ENCODE assay signal across 25 cellular contexts in genomic region chr4:104906274-104906673, GRCh38.
A peak's percentile ranks its signal among the peaks of the same experiment; 100 is the strongest.
DNase-seq lines count a peak whose midpoint lies in the region; TF ChIP-seq lines count a peak whose summit lies in the region.
"Had no signal": no experiment of that assay in that cellular context is flagged by ENCODE, and none has a peak within 500 bp of the region (broad histone marks: within the 10 kb centered on the region; RNA-seq: fewer than 3 reads in every experiment).

No MANE protein-coding gene starts in this region.

- H3K9me2 ChIP-seq in neural cell (ENCODE audit: insufficient read depth, low read length): no peaks in the 10 kb centered on the region

- no peak for TF ChIP-seq CTCF in neural cell (IDR thresholded peaks at IDR 0.05; ENCODE audit: poor library complexity, severe bottlenecking)
- TF ChIP-seq CTCF in WERI-Rb-1 (IDR thresholded peaks at IDR 0.05; ENCODE audit: low read depth, low read length): no peak

- H2AFZ ChIP-seq in neural cell (ENCODE audit: low read depth, low read length): no peak overlapping the region

- H3K4me3 ChIP-seq in neural cell (ENCODE audit: low read length): no peak overlapping the region
- no peak overlapping the region for H3K4me3 ChIP-seq in WERI-Rb-1 (ENCODE audit: low read depth, low read length)
- H3K4me3 ChIP-seq: stomach, transverse colon had no signal

- H3F3A ChIP-seq in neural cell (ENCODE audit: insufficient read depth, low read length, poor library complexity, severe bottlenecking): no peaks in the 10 kb centered on the region

- H3K36me3 ChIP-seq in neural cell (ENCODE audit: insufficient read depth, low read length) (no peaks in the 10 kb centered on the region), WERI-Rb-1 (no peaks in the 10 kb centered on the region)
- H3K36me3 ChIP-seq: stomach, transverse colon had no signal

- H3K27me3 ChIP-seq in neural cell (ENCODE audit: insufficient read depth, low read depth, low read length) (no peaks in the 10 kb centered on the region), WERI-Rb-1 (ENCODE audit: insufficient read depth, low read depth, severe bottlenecking) (no peaks in the 10 kb centered on the region)
- H3K27me3 ChIP-seq: stomach, transverse colon had no signal

- no peak for TF ChIP-seq RAD21 in neural cell (conservative IDR thresholded peaks at IDR 0.05)

- no peaks in the 10 kb centered on the region for H3K79me2 ChIP-seq in neural cell (replicated peaks; ENCODE audit: insufficient read depth, low read length)

- no peaks in the 10 kb centered on the region for H4K20me1 ChIP-seq in neural cell (ENCODE audit: insufficient read depth)

- no peak for TF ChIP-seq EP300 in neural cell (conservative IDR thresholded peaks at IDR 0.05; ENCODE audit: poor library complexity, severe bottlenecking)

- H3K9me3 ChIP-seq in neural cell (ENCODE audit: low read length) (no peaks in the 10 kb centered on the region), WERI-Rb-1 (ENCODE audit: severe bottlenecking) (no peaks in the 10 kb centered on the region)
- H3K9me3 ChIP-seq: stomach, transverse colon had no signal

- H3K9ac ChIP-seq in neural cell (ENCODE audit: low read length): no peak overlapping the region

- peak in 2 of 3 experiments; percentile 48 to 84 for DNase-seq in NCI-H1417 (lab: John Stamatoyannopoulos, UW)
- no peak for DNase-seq in NCI-H1417 treated with DMSO at 0.1 percent for 48 hours (lab: John Stamatoyannopoulos, UW)
- DNase-seq in NCI-H446 (lab: John Stamatoyannopoulos, UW): peak; percentile 15 to 62
- peak; percentile 11 for DNase-seq in astrocyte of the hippocampus (ENCODE audit: low read depth, low spot score)
- no peak for DNase-seq in activated effector memory CD4-positive, alpha-beta T cell treated with Interleukin-2 at 50 U/mL for 16 hours
- no peak for DNase-seq in stimulated activated CD4-positive, alpha-beta T cell treated with anti-CD3 and anti-CD28 coated beads, Interleukin-15, amount 100 ng/mL, for 24 hours
- no peak for DNase-seq in WERI-Rb-1
- DNase-seq: activated CD4-positive, alpha-beta T cell treated with anti-CD3 and anti-CD28 coated beads, Interleukin-2, amount 50 U/mL, for 1 hour; activated naive CD8-positive, alpha-beta T cell treated with anti-CD3 and anti-CD28 coated beads for 36 hours; AML-193; CD8-positive, alpha-beta memory T cell; DMS79; effector CD4-positive, alpha-beta T cell; foreskin fibroblast; H7; hippocampal formation; mammary epithelial cell; NK-92 treated with Interleukin-12 subunit alpha and Interleukin-12 subunit beta, amount 100 ng/mL, for 24 hours; retina; RPMI8226; stimulated activated CD4-positive, alpha-beta T cell treated with anti-CD3 and anti-CD28 coated beads, Interleukin-12 subunit alpha, Interleukin-12 subunit beta, amount 100 ng/mL, for 4 hours; stomach; transverse colon had no signal

- peak overlapping the region; percentile 67 for H3K27ac ChIP-seq in neural cell (ENCODE audit: low read length)
- no peak overlapping the region for H3K27ac ChIP-seq in WERI-Rb-1
- H3K27ac ChIP-seq: 22Rv1, stomach, transverse colon had no signal

- H3K4me2 ChIP-seq in neural cell (ENCODE audit: low read length): no peak overlapping the region

TF ChIP-seq in neural cell, 6 proteins besides CTCF, POLR2A, EP300 and RAD21:
- no peak for TF ChIP-seq MXI1 (conservative IDR thresholded peaks at IDR 0.05; ENCODE audit: poor library complexity, severe bottlenecking)
- no peak for TF ChIP-seq POLR2AphosphoS5 (IDR thresholded peaks at IDR 0.05)
- TF ChIP-seq EZH2 (IDR thresholded peaks at IDR 0.05; ENCODE audit: borderline replicate concordance, insufficient read depth, low read length, poor library complexity, severe bottlenecking): no peak
- TF ChIP-seq SMC3 (conservative IDR thresholded peaks at IDR 0.05; ENCODE audit: poor library complexity): no peak
- no peak for TF ChIP-seq REST (IDR thresholded peaks at IDR 0.05; ENCODE audit: borderline replicate concordance)
- no peak for TF ChIP-seq TAF1 (IDR thresholded peaks at IDR 0.05; ENCODE audit: low read depth)

Comparison
In these comparisons a context has a peak if more than half of its experiments do, and no peak if none do; other contexts are left out.
1. DNase-seq: peak in NCI-H1417 (2 of 3), NCI-H446 (2 of 2) and astrocyte of the hippocampus (single experiment); none in NCI-H1417 treated with DMSO at 0.1 percent for 48 hours (single experiment), activated effector memory CD4-positive, alpha-beta T cell treated with Interleukin-2 at 50 U/mL for 16 hours (single experiment), stimulated activated CD4-positive, alpha-beta T cell treated with anti-CD3 and anti-CD28 coated beads, Interleukin-15, amount 100 ng/mL, for 24 hours (single experiment) and WERI-Rb-1 (single experiment).